ENCODE assay signal across 24 cellular contexts in the genomic region with DNA sequence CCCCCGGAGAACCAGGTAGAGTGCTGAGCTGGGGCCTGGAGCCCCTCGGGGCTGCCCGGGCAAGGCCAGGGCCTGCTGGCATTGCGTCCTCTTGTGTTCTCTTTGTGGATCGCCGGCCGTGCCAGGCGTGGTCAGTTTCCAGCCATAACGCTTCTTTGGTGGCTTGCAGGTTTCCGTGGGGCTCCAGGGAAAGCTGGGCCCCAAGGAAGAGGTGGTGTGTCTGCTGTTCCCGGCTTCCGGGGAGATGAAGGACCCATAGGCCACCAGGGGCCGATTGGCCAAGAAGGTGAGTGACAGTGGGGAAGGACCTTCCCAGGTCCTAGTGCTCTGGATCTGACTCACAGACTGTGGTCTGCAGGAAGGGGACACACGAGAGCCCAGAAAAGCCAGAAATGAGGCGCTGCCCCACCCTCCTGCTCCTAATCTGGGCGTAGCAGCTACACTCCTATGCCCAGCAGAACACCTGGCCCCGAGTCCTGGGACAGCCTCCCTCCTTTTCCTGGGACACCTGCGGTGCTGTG. TPM values are rescaled to one million over a fixed set of nuclear protein-coding genes. Genes with fewer than 3 reads are reported as not detected.
DNase-seq lines count a peak whose midpoint lies in the region; ATAC-seq, FAIRE-seq and TF ChIP-seq lines count a peak whose summit lies in the region.
"Had no signal": no experiment of that assay in that cellular context is flagged by ENCODE, and none has a peak within 500 bp of the region (broad histone marks: within the 10 kb centered on the region; RNA-seq: fewer than 3 reads in every experiment).

No MANE protein-coding gene starts in this region.

- H3K4me3 Mint-ChIP-seq in astrocyte (ENCODE audit: unreplicated experiment), result peak overlapping the region; percentile 20
- no peak overlapping the region for H3K4me3 Mint-ChIP-seq in activated CD4-positive, alpha-beta T cell treated with anti-CD3 and anti-CD28 coated beads, Interleukin-2, amount 10 ng/mL, durations not matched to agents 7 days and 5 days
- H3K4me3 Mint-ChIP-seq: central memory CD8-positive, alpha-beta T cell; effector memory CD8-positive, alpha-beta T cell; HFFc6; stimulated activated naive CD8-positive, alpha-beta T cell treated with anti-CD3 and anti-CD28 coated beads, Interleukin-15, amount 100 ng/mL, for 72 hours; T-cell had no signal

- peak overlapping the region; percentile 16 for H3K9ac ChIP-seq in astrocyte (ENCODE audit: low read length)
- no peak overlapping the region for H3K9ac ChIP-seq in mesenchymal stem cell (ENCODE audit: low read length)
- H3K9ac ChIP-seq: KMS-11 had no signal

- H2AFZ ChIP-seq in astrocyte (ENCODE audit: low read depth, low read length), result no peak overlapping the region
- H2AFZ ChIP-seq in mesenchymal stem cell (ENCODE audit: low read depth, low read length), result no peak overlapping the region

- H3K36me3 ChIP-seq in heart right ventricle (peaks cover 4 to 100% (median 60%) of the 10 kb centered on the region in 9 donors), astrocyte (ENCODE audit: insufficient read depth, low read length) (peaks cover 55% of the 10 kb centered on the region), mesenchymal stem cell (ENCODE audit: control insufficient read depth in 1 of 2, insufficient read depth in 2 of 2, low read depth in 1 of 2, low read length in 2 of 2) (peaks cover 58 to 76% of the 10 kb centered on the region in 2 experiments), thyroid gland (peaks cover 56 to 64% of the 10 kb centered on the region in 2 donors)
- H3K36me3 ChIP-seq: ovary had no signal

- WGBS in heart right ventricle, 2 donors, result 92 to 95% methylated on average over 18 of the region's 18 CpGs
- 90% methylated on average over 18 of the region's 18 CpGs for WGBS in mesenchymal stem cell
- WGBS in thyroid gland, 2 donors, result 95 to 99% methylated on average over 16 to 18 of the region's 18 CpGs

- H3K4me1 Mint-ChIP-seq in astrocyte (ENCODE audit: low read depth, unreplicated experiment), result peaks cover 22% of the 10 kb centered on the region
- H3K4me1 Mint-ChIP-seq in activated CD4-positive, alpha-beta T cell treated with anti-CD3 and anti-CD28 coated beads, Interleukin-2, amount 10 ng/mL, durations not matched to agents 7 days and 5 days, result no peaks in the 10 kb centered on the region
- H3K4me1 Mint-ChIP-seq: central memory CD8-positive, alpha-beta T cell; naive B cell; stimulated activated naive CD8-positive, alpha-beta T cell treated with anti-CD3 and anti-CD28 coated beads, Interleukin-15, amount 100 ng/mL, for 72 hours; T-cell had no signal

- H4K20me1 ChIP-seq in astrocyte (ENCODE audit: insufficient read depth, low read length), result peaks cover 50% of the 10 kb centered on the region

- H2BK12ac ChIP-seq in mesenchymal stem cell (ENCODE audit: low read length in 2 of 2), result no peak overlapping the region

- no peak overlapping the region for H2BK5ac ChIP-seq in mesenchymal stem cell (ENCODE audit: low read depth, low read length, poor library complexity, severe bottlenecking)

- H3K9me3 ChIP-seq in heart right ventricle, result no peaks in the 10 kb centered on the region
- no peaks in the 10 kb centered on the region for H3K9me3 ChIP-seq in astrocyte (ENCODE audit: insufficient read depth, low read depth, low read length)
- H3K9me3 ChIP-seq in mesenchymal stem cell (ENCODE audit: control insufficient read depth, low read length), result peaks cover 9% of the 10 kb centered on the region
- H3K9me3 ChIP-seq in thyroid gland, result no peaks in the 10 kb centered on the region
- H3K9me3 ChIP-seq: ovary, vagina had no signal

- peak overlapping the region in 1 of 2 experiments; percentile 14 for H3K14ac ChIP-seq in mesenchymal stem cell (ENCODE audit: low read length in 2 of 2)

- CTCF ChIA-PET in activated CD4-positive, alpha-beta T cell treated with anti-CD3 and anti-CD28 coated beads, Interleukin-2, amount 10 ng/mL, durations not matched to agents 7 days and 5 days (lab: Charles Lee), result interaction anchor here (0.6 to 1.4 kb wide), 2 partner anchors 11 to 1091 kb away, joined by 3 read pairs; no protein-coding TSS in a partner anchor

- peak overlapping the region; percentile 49 to 72 for H3K18ac ChIP-seq in mesenchymal stem cell (ENCODE audit: low read depth in 1 of 2, low read length in 2 of 2)

- peak overlapping the region; percentile 1 to 62 for H3K4ac ChIP-seq in mesenchymal stem cell (ENCODE audit: low read depth in 1 of 2, low read length in 2 of 2)

- no peak overlapping the region for H3K4me2 ChIP-seq in astrocyte (ENCODE audit: low read length)
- no peak overlapping the region for H3K4me2 ChIP-seq in mesenchymal stem cell (ENCODE audit: low read length, poor library complexity, severe bottlenecking)
- H3K4me2 ChIP-seq: KMS-11 had no signal

- no peaks in the 10 kb centered on the region for H3K79me2 ChIP-seq in astrocyte (ENCODE audit: insufficient read depth, low read length)

- peaks cover 8% of the 10 kb centered on the region for H3K79me1 ChIP-seq in mesenchymal stem cell (replicated peaks; ENCODE audit: low read length, poor library complexity, severe bottlenecking)

- POLR2A ChIA-PET in activated CD4-positive, alpha-beta T cell treated with anti-CD3 and anti-CD28 coated beads, Interleukin-2, amount 10 ng/mL, durations not matched to agents 7 days and 5 days (lab: Charles Lee), result no interaction called here

- H3K27me3 Mint-ChIP-seq in astrocyte (ENCODE audit: low read depth, unreplicated experiment), result no peaks in the 10 kb centered on the region
- H3K27me3 Mint-ChIP-seq in activated CD4-positive, alpha-beta T cell treated with anti-CD3 and anti-CD28 coated beads, Interleukin-2, amount 10 ng/mL, durations not matched to agents 7 days and 5 days, result peaks cover 7% of the 10 kb centered on the region

- H3K4me1 ChIP-seq in heart right ventricle, result peaks cover 9 to 48% (median 27%) of the 10 kb centered on the region in 9 donors
- peaks cover 16% of the 10 kb centered on the region for H3K4me1 ChIP-seq in astrocyte (ENCODE audit: insufficient read depth, low read length)
- peaks cover 33% of the 10 kb centered on the region for H3K4me1 ChIP-seq in mesenchymal stem cell (ENCODE audit: control insufficient read depth, insufficient read depth, low read depth, low read length)
- peaks cover 26% of the 10 kb centered on the region in 2 donors for H3K4me1 ChIP-seq in thyroid gland
- H3K4me1 ChIP-seq: vagina had no signal

- H3K9me3 Mint-ChIP-seq in astrocyte (ENCODE audit: unreplicated experiment), result peaks cover 1% of the 10 kb centered on the region
- H3K9me3 Mint-ChIP-seq in activated CD4-positive, alpha-beta T cell treated with anti-CD3 and anti-CD28 coated beads, Interleukin-2, amount 10 ng/mL, durations not matched to agents 7 days and 5 days, result no peaks in the 10 kb centered on the region
- H3K9me3 Mint-ChIP-seq: central memory CD8-positive, alpha-beta T cell; effector memory CD8-positive, alpha-beta T cell had no signal

- H3K4me3 ChIP-seq in heart right ventricle (no peak overlapping the region), astrocyte (ENCODE audit: insufficient read depth, low read depth, low read length) (no peak overlapping the region), mesenchymal stem cell (ENCODE audit: insufficient read depth in 1 of 2, low read depth in 1 of 2, low read length in 2 of 2) (no peak overlapping the region), thyroid gland (replicated peaks in 1 of 3) (no peak overlapping the region)
- H3K4me3 ChIP-seq: ovary, vagina had no signal

- no peak for DNase-seq in heart right ventricle
- no peak for DNase-seq in Right ventricle myocardium superior
- no peak for DNase-seq in astrocyte (ENCODE audit: low read depth)
- no peak for DNase-seq in mesenchymal stem cell
- no peak for DNase-seq in thyroid gland
- no peak for DNase-seq in ureter (ENCODE audit: low spot score)
- DNase-seq in NCI-H526 treated with DMSO at 0.1 percent for 48 hours (lab: John Stamatoyannopoulos, UW), result no peak
- no peak for DNase-seq in activated CD4-positive, alpha-beta T cell treated with anti-CD3 and anti-CD28 coated beads, Interleukin-2, amount 10 ng/mL, durations not matched to agents 7 days and 5 days
- DNase-seq: activated CD4-positive, alpha-beta T cell treated with anti-CD3 and anti-CD28 coated beads, Interleukin-2, amount 50 U/mL, for 48 hours; activated gamma-delta T cell treated with Interleukin-2 at 50 U/mL for 16 hours; DMS 273 treated with DMSO at 0.1 percent for 48 hours; effector memory CD8-positive, alpha-beta T cell; HFFc6; MV-4-11; naive B cell; NCI-H1930; NCI-H446; ovary; stimulated activated CD4-positive, alpha-beta T cell treated with anti-CD3 and anti-CD28 coated beads, Interleukin-4, amount 100 ng/mL, for 1 hour; stimulated activated naive CD8-positive, alpha-beta T cell treated with anti-CD3 and anti-CD28 coated beads, Interleukin-15, amount 100 ng/mL, for 72 hours; T-cell had no signal

- no peak for TF ChIP-seq POLR2A in thyroid gland (IDR thresholded peaks at IDR 0.05)

- peak overlapping the region in 9 of 10 donors; percentile 29 to 73 (median 50) for H3K27ac ChIP-seq in heart right ventricle
- H3K27ac ChIP-seq in astrocyte (ENCODE audit: low read depth, low read length), result peak overlapping the region; percentile 23
- H3K27ac ChIP-seq in mesenchymal stem cell (ENCODE audit: low read length, poor library complexity, severe bottlenecking), result peak overlapping the region; percentile 62
- peak overlapping the region in 2 of 3 donors; percentile 36 to 41 for H3K27ac ChIP-seq in thyroid gland
- H3K27ac ChIP-seq: KMS-11, ovary, vagina had no signal

- H2BK15ac ChIP-seq in mesenchymal stem cell (ENCODE audit: low read depth, poor library complexity, severe bottlenecking), result no peak overlapping the region

- H4K91ac ChIP-seq in mesenchymal stem cell (ENCODE audit: low read length), result peak overlapping the region; percentile 78

- H3K27ac Mint-ChIP-seq in astrocyte (ENCODE audit: unreplicated experiment), result peak overlapping the region; percentile 58
- H3K27ac Mint-ChIP-seq in activated CD4-positive, alpha-beta T cell treated with anti-CD3 and anti-CD28 coated beads, Interleukin-2, amount 10 ng/mL, durations not matched to agents 7 days and 5 days, result no peak overlapping the region
- H3K27ac Mint-ChIP-seq: effector memory CD8-positive, alpha-beta T cell; stimulated activated naive CD8-positive, alpha-beta T cell treated with anti-CD3 and anti-CD28 coated beads, Interleukin-15, amount 100 ng/mL, for 72 hours; T-cell had no signal

- H2AK5ac ChIP-seq in mesenchymal stem cell (ENCODE audit: low read length, severe bottlenecking), result peak overlapping the region; percentile 74

- no peaks in the 10 kb centered on the region for H3K27me3 ChIP-seq in heart right ventricle
- no peaks in the 10 kb centered on the region for H3K27me3 ChIP-seq in astrocyte (ENCODE audit: insufficient read depth, low read length)
- no peaks in the 10 kb centered on the region for H3K27me3 ChIP-seq in mesenchymal stem cell (ENCODE audit: control insufficient read depth in 1 of 2, insufficient read depth in 1 of 2, low read length in 2 of 2)
- H3K27me3 ChIP-seq in thyroid gland, result no peaks in the 10 kb centered on the region
- H3K27me3 ChIP-seq: ovary, vagina had no signal

- peak overlapping the region in 1 of 2 experiments; percentile 5 for H3K23ac ChIP-seq in mesenchymal stem cell (ENCODE audit: low read length in 2 of 2)

- intact Hi-C loops in heart right ventricle (cut with DNase I) (loop anchor here in 1 of 10 donors (10.0 kb wide), 1 partner anchor 61 kb away; a partner anchor contains a TSS), Right ventricle myocardium superior (cut with DNase I) (loop anchor here (10.0 kb wide), 1 partner anchor 61 kb away; a partner anchor contains a TSS), thyroid gland (cut with DNase I) (loop anchor here (10.0 kb wide), 1 partner anchor 61 kb away; a partner anchor contains a TSS)

- no peak for TF ChIP-seq CTCF in heart right ventricle (IDR thresholded peaks at IDR 0.05)
- no peak for TF ChIP-seq CTCF in astrocyte (IDR thresholded peaks at IDR 0.05; ENCODE audit: insufficient read depth, low read depth, low read length)
- no peak for TF ChIP-seq CTCF in thyroid gland (IDR thresholded peaks at IDR 0.05)

- H4K8ac ChIP-seq in mesenchymal stem cell (ENCODE audit: low read length), result peak overlapping the region; percentile 45

- FAIRE-seq in astrocyte (lab: Jason Lieb, UNC), result no peak

- ATAC-seq in heart right ventricle, result no peak
- ATAC-seq in Right ventricle myocardium superior (ENCODE audit: poor library complexity), result no peak
- ATAC-seq: effector memory CD8-positive, alpha-beta T cell; T-cell had no signal

- H3K36me3 Mint-ChIP-seq in astrocyte (ENCODE audit: low read depth, unreplicated experiment), result peaks cover 65% of the 10 kb centered on the region
- no peaks in the 10 kb centered on the region for H3K36me3 Mint-ChIP-seq in activated CD4-positive, alpha-beta T cell treated with anti-CD3 and anti-CD28 coated beads, Interleukin-2, amount 10 ng/mL, durations not matched to agents 7 days and 5 days (ENCODE audit: low read depth)
- H3K36me3 Mint-ChIP-seq: T-cell had no signal

- H2BK120ac ChIP-seq in mesenchymal stem cell (ENCODE audit: low read depth, low read length), result no peak overlapping the region

RNA-seq across cellular contexts. Expression of a gene that starts 57.5 kb away (rescaled TPM):
- total RNA-seq in heart right ventricle (10 to 100 TPM in 9 of 10 donors, 1 to 10 TPM in 1; 9.4 to 40.8 (median 12.5) TPM), Right ventricle myocardium superior (10.0 TPM), astrocyte (2.1 and 2.6 TPM in 2 replicates), thyroid gland (10 to 100 TPM; 21.0 to 60.5 (median 43.5) TPM), ureter (35.4 TPM)
- 10 to 100 TPM in 1 of 2 donors, 1 to 10 TPM in 1; 5.4 to 15.3 TPM for polyA plus RNA-seq in heart right ventricle
- polyA plus RNA-seq in mesenchymal stem cell (2013, experiment 1 of 2), result 5.1 TPM
- polyA plus RNA-seq in mesenchymal stem cell (2013, experiment 2 of 2), result 5.2 TPM
- total RNA-seq in activated CD4-positive, alpha-beta T cell treated with anti-CD3 and anti-CD28 coated beads, Interleukin-2, amount 10 ng/mL, durations not matched to agents 7 days and 5 days, result 1 to 10 TPM; 3.2 to 4.1 TPM
